ENCODE assay signal across 1 cellular context in genomic region chr20:62253398-62253797, GRCh38.
TF ChIP-seq lines count a peak whose summit lies in the region.

No MANE protein-coding gene starts in this region.

TF ChIP-seq in HEK293, 187 proteins besides CTCF, POLR2A, EP300 and RAD21 (continued from another document):
- TF ChIP-seq ZNF548 (tag by site-specific recombination; IDR thresholded peaks at IDR 0.05): no peak
- no peak for TF ChIP-seq ZNF266 (tag by site-specific recombination; IDR thresholded peaks at IDR 0.05; ENCODE audit: low read depth)
- no peak for TF ChIP-seq TCF7L2 (IDR thresholded peaks at IDR 0.05; ENCODE audit: borderline replicate concordance, low read depth, low read length)
- no peak for TF ChIP-seq ZNF155 (tag by site-specific recombination; IDR thresholded peaks at IDR 0.05)
- no peak for TF ChIP-seq ZSCAN18 (tag by site-specific recombination; IDR thresholded peaks at IDR 0.05)
- no peak for TF ChIP-seq ZNF558 (tag by site-specific recombination; IDR thresholded peaks at IDR 0.05)
- no peak for TF ChIP-seq ZNF610 (tag by site-specific recombination; IDR thresholded peaks at IDR 0.05; ENCODE audit: borderline replicate concordance)
- no peak for TF ChIP-seq ZBTB7A (tag by site-specific recombination; IDR thresholded peaks at IDR 0.05; ENCODE audit: low read depth)
- no peak for TF ChIP-seq SALL2 (tag by site-specific recombination; IDR thresholded peaks at IDR 0.05; ENCODE audit: borderline replicate concordance)
- no peak for TF ChIP-seq RBAK (tag by site-specific recombination; IDR thresholded peaks at IDR 0.05)
